ENCODE assay signal across 7 cellular contexts in the genomic region with DNA sequence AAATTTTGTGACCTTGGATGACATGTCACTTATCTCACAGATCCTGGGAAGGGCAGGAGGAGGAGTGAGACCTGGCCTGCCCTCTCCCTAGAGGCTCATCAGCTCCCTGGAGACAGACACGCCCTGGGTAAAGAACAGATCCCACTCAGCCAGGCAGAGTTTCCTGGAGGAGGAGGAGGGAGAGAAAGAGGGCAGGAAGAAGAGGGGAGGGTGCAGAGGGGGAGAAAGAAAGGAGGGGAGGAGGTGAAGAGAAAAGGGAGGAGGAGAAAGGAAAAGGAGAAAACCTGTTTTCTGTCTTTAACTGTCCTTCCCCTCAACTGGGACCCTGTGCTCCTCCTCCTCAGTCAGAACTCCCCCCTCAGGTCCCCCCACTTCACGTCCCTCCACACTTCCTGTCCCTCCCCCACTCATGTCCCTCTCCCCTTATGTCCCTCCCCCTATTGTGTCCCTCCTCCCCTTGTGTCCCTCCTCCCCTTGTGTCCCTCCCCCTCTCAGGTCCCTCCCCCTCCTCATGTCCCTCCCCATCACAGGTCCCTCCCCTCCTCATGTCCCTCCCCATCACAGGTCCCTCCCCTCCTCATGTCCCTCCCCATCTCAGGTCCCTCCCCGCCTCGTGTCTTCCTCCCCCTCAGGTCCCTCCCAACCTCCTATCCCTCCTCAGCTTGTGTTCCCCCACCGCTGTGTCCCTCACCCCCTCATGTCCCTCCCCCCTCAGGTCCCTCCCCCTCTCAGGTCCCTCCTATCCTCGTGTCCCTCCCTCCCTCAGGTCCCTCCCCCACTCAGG. TPM values are rescaled to one million over a fixed set of nuclear protein-coding genes. Genes with fewer than 3 reads are reported as not detected.
DNase-seq lines count a peak whose midpoint lies in the region; ATAC-seq and TF ChIP-seq lines count a peak whose summit lies in the region.

No MANE protein-coding gene starts in this region.

- H4K20me1 ChIP-seq in GM23338 (replicated peaks; ENCODE audit: insufficient read depth): no peaks in the 10 kb centered on the region

- no peak overlapping the region for H2BK15ac ChIP-seq in mesenchymal stem cell (ENCODE audit: low read depth, poor library complexity, severe bottlenecking)

- H2BK5ac ChIP-seq in mesenchymal stem cell (ENCODE audit: low read depth, low read length, poor library complexity, severe bottlenecking): no peak overlapping the region

- H4K91ac ChIP-seq in mesenchymal stem cell (ENCODE audit: low read length): no peak overlapping the region

- no peak overlapping the region for H2AK5ac ChIP-seq in mesenchymal stem cell (ENCODE audit: low read length, severe bottlenecking)

- DNase-seq in GM23338 (ENCODE audit: low spot score) (peak; percentile 60), NCI-H2029 (lab: John Stamatoyannopoulos, UW) (peak; percentile 88), mesenchymal stem cell (no peak)
- peak; percentile 36 for DNase-seq in activated CD8-positive, alpha-beta T cell treated with anti-CD3 and anti-CD28 coated beads for 36 hours

- H3K27ac Mint-ChIP-seq in GM23338: no peak overlapping the region
- no peak overlapping the region for H3K27ac Mint-ChIP-seq in activated CD8-positive, alpha-beta T cell treated with anti-CD3 and anti-CD28 coated beads for 36 hours

- H3K36me3 ChIP-seq in GM23338 (ENCODE audit: insufficient read depth) (no peaks in the 10 kb centered on the region), mesenchymal stem cell (ENCODE audit: control insufficient read depth in 1 of 2, insufficient read depth in 2 of 2, low read depth in 1 of 2, low read length in 2 of 2) (peaks cover 0 to 4% of the 10 kb centered on the region in 2 experiments)

- 55% methylated on average over 6 of the region's 6 CpGs for WGBS in mesenchymal stem cell

- no peak overlapping the region for H2BK12ac ChIP-seq in mesenchymal stem cell (ENCODE audit: low read length in 2 of 2)

- no peak overlapping the region for H3K4me3 Mint-ChIP-seq in GM23338
- no peak overlapping the region for H3K4me3 Mint-ChIP-seq in activated CD8-positive, alpha-beta T cell treated with anti-CD3 and anti-CD28 coated beads for 36 hours

- H3K27me3 Mint-ChIP-seq in GM23338 (ENCODE audit: insufficient read depth, low read depth, poor library complexity): peaks cover 8% of the 10 kb centered on the region
- peaks cover 3% of the 10 kb centered on the region for H3K27me3 Mint-ChIP-seq in activated CD8-positive, alpha-beta T cell treated with anti-CD3 and anti-CD28 coated beads for 36 hours

- H3K4me2 ChIP-seq in GM23338 (no peak overlapping the region), mesenchymal stem cell (ENCODE audit: low read length, poor library complexity, severe bottlenecking) (no peak overlapping the region)

- H2AFZ ChIP-seq in GM23338 (peak overlapping the region; percentile 93), mesenchymal stem cell (ENCODE audit: low read depth, low read length) (peak overlapping the region; percentile 51)

- peaks cover 36% of the 10 kb centered on the region for H3K4me1 Mint-ChIP-seq in GM23338
- H3K4me1 Mint-ChIP-seq in activated CD8-positive, alpha-beta T cell treated with anti-CD3 and anti-CD28 coated beads for 36 hours (ENCODE audit: low read depth): peaks cover 5% of the 10 kb centered on the region

- no peaks in the 10 kb centered on the region; the same call in 2 of the 3 replicates for H3K36me3 Mint-ChIP-seq in GM23338 (ENCODE audit: low read depth)
- H3K36me3 Mint-ChIP-seq in activated CD8-positive, alpha-beta T cell treated with anti-CD3 and anti-CD28 coated beads for 36 hours (ENCODE audit: low read depth): no peaks in the 10 kb centered on the region

- POLR2A ChIA-PET in activated CD8-positive, alpha-beta T cell treated with anti-CD3 and anti-CD28 coated beads for 36 hours (lab: Charles Lee): no interaction called here

- H3K9me2 ChIP-seq in GM23338 (ENCODE audit: insufficient read depth): no peaks in the 10 kb centered on the region; the same call in 1 of the 2 replicates

- H3F3A ChIP-seq in GM23338 (replicated peaks; ENCODE audit: low read depth): peaks cover 21% of the 10 kb centered on the region; the same call in 1 of the 2 replicates

- CTCF ChIA-PET in activated CD8-positive, alpha-beta T cell treated with anti-CD3 and anti-CD28 coated beads for 36 hours (lab: Charles Lee): no interaction called here

- H3K79me1 ChIP-seq in mesenchymal stem cell (replicated peaks; ENCODE audit: low read length, poor library complexity, severe bottlenecking): no peaks in the 10 kb centered on the region

- no peak overlapping the region for H3K14ac ChIP-seq in mesenchymal stem cell (ENCODE audit: low read length in 2 of 2)

- no peak overlapping the region for H3K4ac ChIP-seq in mesenchymal stem cell (ENCODE audit: low read depth in 1 of 2, low read length in 2 of 2)

- no peak overlapping the region for H3K9ac ChIP-seq in mesenchymal stem cell (ENCODE audit: low read length)

- TF ChIP-seq CTCF in GM23338 (conservative IDR thresholded peaks at IDR 0.05; ENCODE audit: low read depth in 2 of 2): no peak
- TF ChIP-seq CTCF in activated CD8-positive, alpha-beta T cell treated with anti-CD3 and anti-CD28 coated beads for 36 hours (IDR thresholded peaks at IDR 0.05): no peak

- H3K18ac ChIP-seq in mesenchymal stem cell (ENCODE audit: low read depth in 1 of 2, low read length in 2 of 2): no peak overlapping the region

- intact Hi-C loops in activated CD8-positive, alpha-beta T cell treated with anti-CD3 and anti-CD28 coated beads for 36 hours (cut with micrococcal nuclease): no loop called here

- H3K27me3 ChIP-seq in GM23338 (ENCODE audit: insufficient read depth) (no peaks in the 10 kb centered on the region), mesenchymal stem cell (ENCODE audit: control insufficient read depth in 1 of 2, insufficient read depth in 1 of 2, low read length in 2 of 2) (no peaks in the 10 kb centered on the region)

- no peaks in the 10 kb centered on the region for H3K9me3 ChIP-seq in mesenchymal stem cell (ENCODE audit: control insufficient read depth, low read length)

- H3K9me3 Mint-ChIP-seq in GM23338: no peaks in the 10 kb centered on the region
- H3K9me3 Mint-ChIP-seq in activated CD8-positive, alpha-beta T cell treated with anti-CD3 and anti-CD28 coated beads for 36 hours: no peaks in the 10 kb centered on the region

- H3K4me3 ChIP-seq in GM23338: no peak overlapping the region
- H3K4me3 ChIP-seq in mesenchymal stem cell (ENCODE audit: insufficient read depth in 1 of 2, low read depth in 1 of 2, low read length in 2 of 2): no peak overlapping the region

- H3K27ac ChIP-seq in GM23338 (ENCODE audit: low read depth) (no peak overlapping the region), mesenchymal stem cell (ENCODE audit: low read length, poor library complexity, severe bottlenecking) (peak overlapping the region; percentile 30)

- H4K8ac ChIP-seq in mesenchymal stem cell (ENCODE audit: low read length): no peak overlapping the region

- no peak overlapping the region for H2BK120ac ChIP-seq in mesenchymal stem cell (ENCODE audit: low read depth, low read length)

- ATAC-seq in GM23338 (peak; percentile 16; the same call in 2 of the 3 replicates), HG03039 (IDR thresholded peaks at IDR 0.05; ENCODE audit: unreplicated experiment) (no peak), HG02610 (IDR thresholded peaks at IDR 0.05; ENCODE audit: unreplicated experiment) (no peak), GM18502 (IDR thresholded peaks at IDR 0.05; ENCODE audit: poor library complexity, unreplicated experiment) (no peak)
- ATAC-seq in activated CD8-positive, alpha-beta T cell treated with anti-CD3 and anti-CD28 coated beads for 36 hours: peak; percentile 85

- H3K4me1 ChIP-seq in GM23338 (ENCODE audit: insufficient read depth) (peaks cover 11% of the 10 kb centered on the region), mesenchymal stem cell (ENCODE audit: control insufficient read depth, insufficient read depth, low read depth, low read length) (peaks cover 13% of the 10 kb centered on the region)

- H3K79me2 ChIP-seq in GM23338 (replicated peaks; ENCODE audit: insufficient read depth): no peaks in the 10 kb centered on the region

- no peak overlapping the region for H3K23ac ChIP-seq in mesenchymal stem cell (ENCODE audit: low read length in 2 of 2)

TF ChIP-seq in GM23338, 12 proteins besides CTCF, POLR2A, EP300 and RAD21 (continues in another document):
- no peak for TF ChIP-seq ZNF331 (CRISPR knock-in tag; IDR thresholded peaks at IDR 0.05; ENCODE audit: low read depth)
- no peak for TF ChIP-seq REST (IDR thresholded peaks at IDR 0.05; ENCODE audit: unreplicated experiment)
- TF ChIP-seq CREB1 (CRISPR knock-in tag; IDR thresholded peaks at IDR 0.05; ENCODE audit: low read depth): no peak

RNA-seq across cellular contexts. Expression of gene CGNL1, which starts 52.3 kb away (rescaled TPM):
- total RNA-seq in GM23338 (2014; rRNA removed; shearing (Covaris generic)): 57.8 and 58.0 TPM in 2 replicates
- 19.4 and 20.0 TPM in 2 replicates for polyA plus RNA-seq in GM23338 (2016; fragmentation: Nextera tagmentation; extraction: Ambion mirVana)
- total RNA-seq in activated CD8-positive, alpha-beta T cell treated with anti-CD3 and anti-CD28 coated beads for 36 hours: not detected
- 0.23 TPM for polyA plus RNA-seq in mesenchymal stem cell (2013, experiment 1 of 2)
- polyA plus RNA-seq in mesenchymal stem cell (2013, experiment 2 of 2): 0.22 TPM

Comparison
In these comparisons a context has a peak if more than half of its experiments do, and no peak if none do; other contexts are left out.
1. ATAC-seq: peak in GM23338 (single experiment) and activated CD8-positive, alpha-beta T cell treated with anti-CD3 and anti-CD28 coated beads for 36 hours (single experiment); none in HG03039 (single experiment), HG02610 (single experiment) and GM18502 (single experiment).
2. RNA of gene CGNL1, which starts 52.3 kb away (total RNA-seq): 57.8 to 58.0 TPM in GM23338; not detected in activated CD8-positive, alpha-beta T cell treated with anti-CD3 and anti-CD28 coated beads for 36 hours; every median in the first group is over 10 times any median in the second.